In the genomic region with DNA sequence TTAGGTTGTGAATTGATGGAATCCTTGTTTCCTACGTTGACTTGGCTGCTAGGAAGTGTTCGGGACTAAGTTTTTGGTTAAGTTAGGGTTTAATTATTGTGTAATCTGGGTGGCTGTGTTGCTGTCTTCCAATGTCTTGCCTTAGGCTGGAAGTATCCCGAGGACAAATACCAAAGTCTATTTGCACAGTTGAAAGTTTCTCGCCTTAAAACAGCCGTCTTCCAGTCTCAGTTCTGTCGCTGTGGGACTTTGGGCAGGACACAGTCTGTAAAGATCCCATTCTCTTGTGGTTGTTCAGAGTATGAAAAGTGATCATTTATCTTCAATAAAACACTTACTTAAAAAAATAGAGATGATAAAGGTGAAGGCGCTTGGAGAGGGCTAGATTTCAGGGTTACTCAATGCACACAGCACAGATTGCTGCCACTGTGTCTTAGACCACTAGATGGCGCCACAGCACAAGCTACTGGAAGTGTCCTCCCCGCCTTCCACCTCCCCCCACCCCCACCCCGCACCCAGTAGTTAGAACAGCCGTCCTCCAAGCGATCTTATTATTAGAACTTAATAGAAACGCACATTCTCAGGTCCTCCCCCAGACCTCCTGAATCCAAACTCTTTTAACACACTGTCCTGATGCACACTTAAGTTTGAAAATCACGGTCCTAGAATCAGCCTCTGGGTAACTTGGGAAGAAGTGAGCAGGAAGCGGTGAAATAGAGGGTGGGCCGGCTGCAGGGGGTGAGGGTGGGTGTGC, we compare ENCODE assay signal across 8 cellular contexts. TPM values are rescaled to one million over a fixed set of nuclear protein-coding genes. Genes with fewer than 3 reads are reported as not detected.
A peak's percentile ranks its signal among the peaks of the same experiment; 100 is the strongest.
DNase-seq lines count a peak whose midpoint lies in the region; ATAC-seq, FAIRE-seq and TF ChIP-seq lines count a peak whose summit lies in the region.

No MANE protein-coding gene starts in this region.

- ATAC-seq in GM21825 (IDR thresholded peaks at IDR 0.05; ENCODE audit: unreplicated experiment) (peak; percentile 50), GM21447 (IDR thresholded peaks at IDR 0.05; ENCODE audit: unreplicated experiment) (no peak)

- H3K4me3 Mint-ChIP-seq in MCF 10A (ENCODE audit: unreplicated experiment): no peak overlapping the region

- no peak overlapping the region for H3K27ac Mint-ChIP-seq in MCF 10A (ENCODE audit: low read depth, unreplicated experiment)

- peak overlapping the region; percentile 17 for H3K4me2 ChIP-seq in keratinocyte (ENCODE audit: control insufficient read depth, extremely low read depth, insufficient read depth, low read depth, low read length)

- H3K36me3 Mint-ChIP-seq in MCF 10A (ENCODE audit: insufficient read depth, unreplicated experiment): no peaks in the 10 kb centered on the region

- H3K9me3 ChIP-seq in WERI-Rb-1 (ENCODE audit: severe bottlenecking): no peaks in the 10 kb centered on the region
- H3K9me3 ChIP-seq in keratinocyte (ENCODE audit: control insufficient read depth, low read depth, low read length): no peaks in the 10 kb centered on the region

- no peaks in the 10 kb centered on the region for H3K9me3 Mint-ChIP-seq in MCF 10A (ENCODE audit: unreplicated experiment)

- H3K36me3 ChIP-seq in WERI-Rb-1: peaks cover 4% of the 10 kb centered on the region
- peaks cover 0 to under 1% of the 10 kb centered on the region in 2 experiments for H3K36me3 ChIP-seq in keratinocyte (ENCODE audit: control insufficient read depth in 2 of 2, extremely low read depth in 1 of 2, insufficient read depth in 2 of 2, low read length in 2 of 2)

- H3K4me3 ChIP-seq in WERI-Rb-1 (ENCODE audit: low read depth, low read length) (peak overlapping the region; percentile 30), keratinocyte (ENCODE audit: control insufficient read depth in 2 of 3, extremely low read depth in 1 of 3, insufficient read depth in 2 of 3, low read depth in 1 of 3, low read length in 3 of 3) (no peak overlapping the region)

- CTCF ChIA-PET in MCF 10A (lab: Yijun Ruan, JAX): interaction anchor here (1.0 to 3.2 kb wide), 6 partner anchors 13 to 703 kb away, joined by 3 to 22 read pairs (median 10); no protein-coding TSS in a partner anchor

- no peaks in the 10 kb centered on the region for H3K9me1 ChIP-seq in keratinocyte (ENCODE audit: control insufficient read depth, extremely low read depth, insufficient read depth, low read length)

- DNase-seq in AG20443 (ENCODE audit: low spot score) (peak; percentile 94), NCI-H2107 treated with DMSO at 0.1 percent for 48 hours (lab: John Stamatoyannopoulos, UW; ENCODE audit: unreplicated experiment) (peak; percentile 50), WERI-Rb-1 (peak; percentile 90), MCF 10A (ENCODE audit: unreplicated experiment) (peak; percentile 89), keratinocyte (ENCODE audit: low read depth, low spot score) (peak; percentile 30)
- DNase-seq in stimulated activated CD4-positive, alpha-beta T cell treated with anti-CD3 and anti-CD28 coated beads, Interleukin-1b, Interleukin-23, amount 100 ng/mL, for 1 hour (ENCODE audit: low read depth in 2 of 2): peak; percentile 63 to 71

- dilution Hi-C loops in keratinocyte (cut with MboI; ENCODE audit: extremely low pct_ligation_motif_present, low sequenced_read_pairs): no loop called here

- no peaks in the 10 kb centered on the region for H3K4me1 ChIP-seq in keratinocyte (ENCODE audit: control insufficient read depth, extremely low read depth, insufficient read depth, low read length)

- no peaks in the 10 kb centered on the region for H3K27me3 Mint-ChIP-seq in MCF 10A (ENCODE audit: insufficient read depth, unreplicated experiment)

- H3K4me1 Mint-ChIP-seq in MCF 10A (ENCODE audit: insufficient read depth, unreplicated experiment): peaks cover 5% of the 10 kb centered on the region

- TF ChIP-seq CTCF in WERI-Rb-1 (IDR thresholded peaks at IDR 0.05; ENCODE audit: low read depth, low read length) (peak; percentile 92), MCF 10A (IDR thresholded peaks at IDR 0.05; ENCODE audit: unreplicated experiment) (peak; percentile 85), keratinocyte (optimal IDR thresholded peaks at IDR 0.05 in 1 of 3, IDR thresholded peaks at IDR 0.05 in 1 of 3, conservative IDR thresholded peaks at IDR 0.05 in 1 of 3; ENCODE audit: extremely low read depth in 1 of 3, insufficient read depth in 2 of 3, low read length in 3 of 3) (peak; percentile 50 to 94 (median 85))

- H4K20me1 ChIP-seq in keratinocyte (ENCODE audit: control insufficient read depth, extremely low read depth, insufficient read depth, low read length): no peaks in the 10 kb centered on the region

- H3K27me3 ChIP-seq in WERI-Rb-1 (ENCODE audit: insufficient read depth, low read depth, severe bottlenecking) (no peaks in the 10 kb centered on the region), keratinocyte (ENCODE audit: control insufficient read depth, extremely low read depth, insufficient read depth, low read length) (no peaks in the 10 kb centered on the region)

- H2AFZ ChIP-seq in keratinocyte (ENCODE audit: control insufficient read depth, low read length): peak overlapping the region; percentile 17

- POLR2A ChIA-PET in MCF 10A (lab: Yijun Ruan, JAX): interaction anchor here (0.6 kb wide), 1 partner anchor 683 kb away, joined by 4 read pairs; no protein-coding TSS in a partner anchor

- peak overlapping the region; percentile 50; the same call in 1 of the 2 replicates for H3K27ac ChIP-seq in WERI-Rb-1
- H3K27ac ChIP-seq in keratinocyte (ENCODE audit: control insufficient read depth, insufficient read depth, low read length): no peak overlapping the region

- intact Hi-C loops in MCF 10A (cut with micrococcal nuclease): loop anchor here (1.0 to 10.0 kb wide), 6 partner anchors 112 to 984 kb away; no protein-coding TSS in a partner anchor

- no TSS peak for BruUV-seq in MCF 10A (replicated peaks; lab: Mats Ljungman, UMichigan)

- no peak overlapping the region for H3K9ac ChIP-seq in keratinocyte (ENCODE audit: control insufficient read depth, extremely low read depth, insufficient read depth, low read length)

- FAIRE-seq in keratinocyte (lab: Jason Lieb, UNC): peak; percentile 69

- H3K79me2 ChIP-seq in keratinocyte (ENCODE audit: control insufficient read depth, insufficient read depth, low read length): no peaks in the 10 kb centered on the region

RNA-seq across cellular contexts. Expression of gene AKAP1, which starts 45.8 kb away (rescaled TPM):
- total RNA-seq in MCF 10A (2022): 19.6 and 32.4 TPM in 2 replicates
- polyA plus RNA-seq in keratinocyte: 24.1 to 39.5 TPM (median 31.3 TPM) in 3 replicates
- 33.6 TPM for polyA plus RNA-seq in keratinocyte (2011; ENCODE audit: low read depth)
- polyA plus RNA-seq in keratinocyte (2011; cell fraction: cytosol; rRNA removed): 16.5 and 16.6 TPM in 2 replicates
- polyA plus RNA-seq in keratinocyte (2011; cell fraction: nucleus; rRNA removed): 106 and 125 TPM in 2 replicates
- 15.7 and 21.0 TPM in 2 replicates for polyA plus RNA-seq in keratinocyte (2012; ENCODE audit: low replicate concordance)
- polyA minus RNA-seq in keratinocyte: 65.2 to 105 TPM (median 75.1 TPM) in 3 replicates
- polyA minus RNA-seq in keratinocyte (2011; cell fraction: cytosol; rRNA and poly(A)+ RNA removed): 49.1 TPM
- polyA minus RNA-seq in keratinocyte (2011; cell fraction: nucleus; rRNA and poly(A)+ RNA removed): 69.1 and 71.8 TPM in 2 replicates

Comparison
In these comparisons a context has a peak if more than half of its experiments do, and no peak if none do; other contexts are left out.
1. DNase-seq: peak in every context shown above with its lines; median percentile 94 in AG20443; 90 in WERI-Rb-1; 89 in MCF 10A; 67 in stimulated activated CD4-positive, alpha-beta T cell treated with anti-CD3 and anti-CD28 coated beads, Interleukin-1b, Interleukin-23, amount 100 ng/mL, for 1 hour; 50 in NCI-H2107 treated with DMSO at 0.1 percent for 48 hours; 30 in keratinocyte.